Comparison of ENCODE assay signal across 17 cellular contexts in the genomic region with DNA sequence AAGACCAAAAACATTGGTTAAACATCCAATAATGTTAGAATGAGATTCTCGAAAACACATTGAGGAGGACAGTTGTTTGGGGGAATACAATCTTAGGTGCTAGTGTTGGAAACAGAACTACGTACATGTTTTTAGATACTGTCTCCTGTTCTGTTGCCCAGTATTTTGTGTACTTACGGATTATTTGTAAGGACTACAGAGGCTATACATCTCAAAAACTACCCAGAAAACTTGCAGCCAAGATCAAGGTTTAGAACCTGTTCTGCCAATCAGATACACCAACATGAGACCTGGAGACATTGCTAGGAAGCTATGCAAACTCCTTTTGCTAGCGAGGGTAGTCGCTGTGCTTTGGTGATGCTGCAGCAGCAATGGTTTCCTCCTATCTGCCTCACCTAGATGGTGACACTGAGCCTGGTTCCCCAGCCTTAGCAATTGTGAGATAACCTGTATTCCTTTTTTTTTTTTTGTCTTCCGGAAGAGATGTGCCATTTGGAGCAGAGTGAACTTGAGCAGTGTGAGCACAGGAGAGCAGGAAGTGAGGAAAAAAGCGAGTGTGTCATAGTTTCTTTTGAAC. TPM values are rescaled to one million over a fixed set of nuclear protein-coding genes. Genes with fewer than 3 reads are reported as not detected.
"Had no signal": no experiment of that assay in that cellular context is flagged by ENCODE, and none has a peak within 500 bp of the region (broad histone marks: within the 10 kb centered on the region; RNA-seq: fewer than 3 reads in every experiment).

No MANE protein-coding gene starts in this region.

- H3K4me1 ChIP-seq: gastrocnemius medialis, suprapubic skin had no signal

- H3K9me3 ChIP-seq: gastrocnemius medialis, neutrophil, suprapubic skin had no signal

- H3K27ac ChIP-seq: coronary artery, epithelial cell of prostate, gastrocnemius medialis, neutrophil, suprapubic skin had no signal

- H3K27ac Mint-ChIP-seq: activated CD4-positive, alpha-beta memory T cell treated with anti-CD3 and anti-CD28 coated beads for 36 hours; activated T-helper 1 cell treated with anti-CD3 and anti-CD28 coated beads, Interleukin-12 subunit alpha, Interleukin-12 subunit beta, Interleukin-2, Interleukin-4 antibody, amounts not matched to agents 30 ng/mL and 10 ng/mL and 1 ng/mL, durations not matched to agents 14 hours and 24 hours and 36 hours; stimulated activated memory B cell treated with anti-CD40 and anti-IgM and Interleukin-4, amounts not matched to agents 10 μg/mL and 1 μg/mL and 100 μg/mL, for 72 hours had no signal

- ATAC-seq: gastrocnemius medialis; right cardiac atrium; stimulated activated memory B cell treated with anti-CD40 and anti-IgM and Interleukin-4, amounts not matched to agents 10 μg/mL and 1 μg/mL and 100 μg/mL, for 72 hours had no signal

- H3K27me3 ChIP-seq: gastrocnemius medialis, neutrophil, suprapubic skin had no signal

- H3K4me3 ChIP-seq: coronary artery, gastrocnemius medialis, suprapubic skin had no signal

- H3K9me3 Mint-ChIP-seq: activated CD4-positive, alpha-beta memory T cell treated with anti-CD3 and anti-CD28 coated beads for 36 hours; activated T-helper 1 cell treated with anti-CD3 and anti-CD28 coated beads, Interleukin-12 subunit alpha, Interleukin-12 subunit beta, Interleukin-2, Interleukin-4 antibody, amounts not matched to agents 30 ng/mL and 10 ng/mL and 1 ng/mL, durations not matched to agents 14 hours and 24 hours and 36 hours had no signal

- H3K27me3 Mint-ChIP-seq: activated CD4-positive, alpha-beta memory T cell treated with anti-CD3 and anti-CD28 coated beads for 36 hours; stimulated activated memory B cell treated with anti-CD40 and anti-IgM and Interleukin-4, amounts not matched to agents 10 μg/mL and 1 μg/mL and 100 μg/mL, for 72 hours had no signal

- H3K4me1 Mint-ChIP-seq: stimulated activated memory B cell treated with anti-CD40 and anti-IgM and Interleukin-4, amounts not matched to agents 10 μg/mL and 1 μg/mL and 100 μg/mL, for 72 hours had no signal

- H3K4me3 Mint-ChIP-seq: activated CD4-positive, alpha-beta memory T cell treated with anti-CD3 and anti-CD28 coated beads for 36 hours; activated T-helper 1 cell treated with anti-CD3 and anti-CD28 coated beads, Interleukin-12 subunit alpha, Interleukin-12 subunit beta, Interleukin-2, Interleukin-4 antibody, amounts not matched to agents 30 ng/mL and 10 ng/mL and 1 ng/mL, durations not matched to agents 14 hours and 24 hours and 36 hours; stimulated activated memory B cell treated with anti-CD40 and anti-IgM and Interleukin-4, amounts not matched to agents 10 μg/mL and 1 μg/mL and 100 μg/mL, for 72 hours had no signal

- DNase-seq: activated CD4-positive, alpha-beta memory T cell treated with anti-CD3 and anti-CD28 coated beads for 36 hours; activated CD4-positive, CD25-positive, alpha-beta regulatory T cell treated with anti-CD3 and anti-CD28 coated beads, Interleukin-2, amount 50 U/mL, for 72 hours; activated naive CD4-positive, alpha-beta T cell; caudate nucleus; effector CD4-positive, alpha-beta T cell; gastrocnemius medialis; posterior cingulate gyrus; right cardiac atrium had no signal

RNA-seq across cellular contexts. Expression of gene CLDN19, which starts 36.1 kb away (rescaled TPM):
- total RNA-seq: activated CD4-positive, alpha-beta memory T cell treated with anti-CD3 and anti-CD28 coated beads for 36 hours; activated T-helper 1 cell treated with anti-CD3 and anti-CD28 coated beads, Interleukin-12 subunit alpha, Interleukin-12 subunit beta, Interleukin-2, Interleukin-4 antibody, amounts not matched to agents 30 ng/mL and 10 ng/mL and 1 ng/mL, durations not matched to agents 14 hours and 24 hours and 36 hours; myocyte; right cardiac atrium; T-helper 2 cell treated with Interferon-gamma antibody and Interleukin-4, amounts not matched to agents 100 ng/mL and 5 ng/mL, for 36 hours; ureter had no signal
